ENCODE assay signal across 9 cellular contexts in genomic region chr21:26966360-26966977, GRCh38. TPM values are rescaled to one million over a fixed set of nuclear protein-coding genes. Genes with fewer than 3 reads are reported as not detected.
DNase-seq lines count a peak whose midpoint lies in the region; ATAC-seq, FAIRE-seq and TF ChIP-seq lines count a peak whose summit lies in the region.
"Had no signal": no experiment of that assay in that cellular context is flagged by ENCODE, and none has a peak within 500 bp of the region (broad histone marks: within the 10 kb centered on the region; RNA-seq: fewer than 3 reads in every experiment).

No MANE protein-coding gene starts in this region.

- H3K9me2 ChIP-seq in PC-9 (ENCODE audit: insufficient read depth) = no peaks in the 10 kb centered on the region

- no peak overlapping the region for H3K9ac ChIP-seq in keratinocyte (ENCODE audit: control insufficient read depth, extremely low read depth, insufficient read depth, low read length)

- POLR2A ChIA-PET in RWPE1 (lab: Yijun Ruan, JAX; ENCODE audit: low non-redundant PET) (no interaction called here), PC-9 (lab: Charles Lee; ENCODE audit: unreplicated experiment) (no interaction called here)

- CTCF ChIA-PET in RWPE1 (lab: Yijun Ruan, JAX) = no interaction called here
- CTCF ChIA-PET in PC-9 (lab: Charles Lee) = no interaction called here

- peak overlapping the region; percentile 77 for H2AFZ ChIP-seq in keratinocyte (ENCODE audit: control insufficient read depth, low read length)
- H2AFZ ChIP-seq in PC-9 = no peak overlapping the region

- H3K9me1 ChIP-seq in keratinocyte (ENCODE audit: control insufficient read depth, extremely low read depth, insufficient read depth, low read length) = no peaks in the 10 kb centered on the region

- H3K27me3 ChIP-seq in breast epithelium (peaks cover 0 to 17% of the 10 kb centered on the region in 2 donors), keratinocyte (ENCODE audit: control insufficient read depth, extremely low read depth, insufficient read depth, low read length) (peaks cover 43% of the 10 kb centered on the region), stomach (peaks cover 0 to 49% (median 17%) of the 10 kb centered on the region in 3 donors), PC-9 (ENCODE audit: insufficient read depth, low read depth) (no peaks in the 10 kb centered on the region)

- 1 to 5% (median 3%) methylated on average over 24 to 33 of the region's 33 CpGs for WGBS in stomach, 5 donors

- H3F3A ChIP-seq in PC-9 (ENCODE audit: insufficient read depth, low read depth) = no peaks in the 10 kb centered on the region

- H3K27ac ChIP-seq in breast epithelium (peak overlapping the region; percentile 87 to 98), keratinocyte (ENCODE audit: control insufficient read depth, insufficient read depth, low read length) (no peak overlapping the region), stomach (peak overlapping the region; percentile 70 to 86 (median 83)), RWPE1 (no peak overlapping the region), PC-9 (no peak overlapping the region)

- H3K4me3 ChIP-seq in breast epithelium (peak overlapping the region; percentile 53 to 90 (median 74)), keratinocyte (ENCODE audit: control insufficient read depth in 2 of 3, extremely low read depth in 1 of 3, insufficient read depth in 2 of 3, low read depth in 1 of 3, low read length in 3 of 3) (peak overlapping the region; percentile 20 to 68 (median 57)), stomach (peak overlapping the region; percentile 56 to 68 (median 60)), PC-9 (no peak overlapping the region)

- dilution Hi-C loops in keratinocyte (cut with MboI; ENCODE audit: extremely low pct_ligation_motif_present, low sequenced_read_pairs) = no loop called here

- H3K36me3 ChIP-seq in breast epithelium (no peaks in the 10 kb centered on the region), keratinocyte (ENCODE audit: control insufficient read depth in 2 of 2, extremely low read depth in 1 of 2, insufficient read depth in 2 of 2, low read length in 2 of 2) (no peaks in the 10 kb centered on the region), stomach (no peaks in the 10 kb centered on the region), PC-9 (ENCODE audit: low read depth) (no peaks in the 10 kb centered on the region)

- H3K4me2 ChIP-seq in keratinocyte (ENCODE audit: control insufficient read depth, extremely low read depth, insufficient read depth, low read depth, low read length) (peak overlapping the region; percentile 89), PC-9 (no peak overlapping the region)

- TF ChIP-seq CTCF in breast epithelium (IDR thresholded peaks at IDR 0.05) = no peak
- no peak for TF ChIP-seq CTCF in keratinocyte (optimal IDR thresholded peaks at IDR 0.05 in 1 of 3, IDR thresholded peaks at IDR 0.05 in 1 of 3, conservative IDR thresholded peaks at IDR 0.05 in 1 of 3; ENCODE audit: extremely low read depth in 1 of 3, insufficient read depth in 2 of 3, low read length in 3 of 3)
- no peak for TF ChIP-seq CTCF in stomach (IDR thresholded peaks at IDR 0.05)
- TF ChIP-seq CTCF in RWPE1 (conservative IDR thresholded peaks at IDR 0.05; ENCODE audit: low read depth) = no peak
- no peak for TF ChIP-seq CTCF in PC-9 (conservative IDR thresholded peaks at IDR 0.05)

- BruUV-seq in PC-9 (replicated peaks; lab: Mats Ljungman, UMichigan) = no TSS peak

- no peak for ATAC-seq in HG03565 (IDR thresholded peaks at IDR 0.05; ENCODE audit: unreplicated experiment)

- H3K9me3 ChIP-seq in breast epithelium = no peaks in the 10 kb centered on the region
- H3K9me3 ChIP-seq in keratinocyte (ENCODE audit: control insufficient read depth, low read depth, low read length) = no peaks in the 10 kb centered on the region
- no peaks in the 10 kb centered on the region for H3K9me3 ChIP-seq in stomach
- H3K9me3 ChIP-seq in PC-9 (ENCODE audit: insufficient read depth, low read depth) = no peaks in the 10 kb centered on the region

- DNase-seq in HK-2 (ENCODE audit: unreplicated experiment) (peak; percentile 4), breast epithelium (ENCODE audit: low spot score in 2 of 2) (peak in 1 of 2 donors; percentile 22), keratinocyte (ENCODE audit: low read depth, low spot score) (no peak), stomach (no peak), DMS153 (lab: John Stamatoyannopoulos, UW) (no peak), RWPE1 (ENCODE audit: low spot score) (no peak), PC-9 (no peak)
- DNase-seq: NCI-H187 treated with DMSO at 0.1 percent for 48 hours had no signal

- TF ChIP-seq EP300 in stomach (IDR thresholded peaks at IDR 0.05) = no peak

- no peak for TF ChIP-seq POLR2A in breast epithelium (IDR thresholded peaks at IDR 0.05)
- no peak for TF ChIP-seq POLR2A in stomach (IDR thresholded peaks at IDR 0.05)

- H4K20me1 ChIP-seq in keratinocyte (ENCODE audit: control insufficient read depth, extremely low read depth, insufficient read depth, low read length) = no peaks in the 10 kb centered on the region
- no peaks in the 10 kb centered on the region for H4K20me1 ChIP-seq in PC-9 (ENCODE audit: insufficient read depth)

- FAIRE-seq in keratinocyte (lab: Jason Lieb, UNC) = no peak

- intact Hi-C loops in breast epithelium (cut with DNase I; ENCODE audit: low total_unique reads) (no loop called here), stomach (cut with DNase I; ENCODE audit: low total_unique reads) (no loop called here), PC-9 (cut with micrococcal nuclease; ENCODE audit: unreplicated experiment) (no loop called here)

- no peaks in the 10 kb centered on the region for H3K79me2 ChIP-seq in keratinocyte (ENCODE audit: control insufficient read depth, insufficient read depth, low read length)
- H3K79me2 ChIP-seq in PC-9 (ENCODE audit: low read depth) = no peaks in the 10 kb centered on the region

- H3K4me1 ChIP-seq in breast epithelium (peaks cover 0 to 9% of the 10 kb centered on the region in 2 donors), keratinocyte (ENCODE audit: control insufficient read depth, extremely low read depth, insufficient read depth, low read length) (peaks cover 8% of the 10 kb centered on the region), stomach (peaks cover 0 to 41% (median 22%) of the 10 kb centered on the region in 4 donors), PC-9 (replicated peaks; ENCODE audit: insufficient read depth) (no peaks in the 10 kb centered on the region)

RNA-seq across cellular contexts. Expression of gene ADAMTS5, which starts 0.4 kb away (rescaled TPM):
- 10 to 100 TPM; 14.8 to 89.3 (median 34.4) TPM for total RNA-seq in breast epithelium
- 0.01 to 0.03 TPM in 2 of 3 replicates, not detected in the other for polyA plus RNA-seq in keratinocyte
- polyA plus RNA-seq in keratinocyte (2011; ENCODE audit: low read depth) = not detected
- 0.01 and 0.02 TPM in 2 replicates for polyA plus RNA-seq in keratinocyte (2011; cell fraction: cytosol; rRNA removed)
- 0.05 and 0.06 TPM in 2 replicates for polyA plus RNA-seq in keratinocyte (2011; cell fraction: nucleus; rRNA removed)
- polyA plus RNA-seq in keratinocyte (2012; ENCODE audit: low replicate concordance) = 0.04 TPM in 1 of 2 replicates, not detected in the other
- under 0.01 to 0.03 TPM in 2 of 3 replicates, not detected in the other for polyA minus RNA-seq in keratinocyte
- polyA minus RNA-seq in keratinocyte (2011; cell fraction: cytosol; rRNA and poly(A)+ RNA removed) = 0.19 TPM
- polyA minus RNA-seq in keratinocyte (2011; cell fraction: nucleus; rRNA and poly(A)+ RNA removed) = 0.11 and 0.31 TPM in 2 replicates
- 10 to 100 TPM in 2 of 5 donors, 1 to 10 TPM in 3; 1.4 to 52.0 (median 6.7) TPM for total RNA-seq in stomach
- polyA plus RNA-seq in stomach = 1 to 10 TPM in 2 of 3 donors, under 1 TPM in 1; 0.55 to 2.4 (median 2.2) TPM
- not detected in 2 replicates for total RNA-seq in PC-9 (2021)

Comparison
In these comparisons a context has a peak if more than half of its experiments do, and no peak if none do; other contexts are left out.
1. H3K27ac ChIP-seq: peak in breast epithelium (2 of 2) and stomach (5 of 5); none in keratinocyte (single experiment), RWPE1 (single experiment) and PC-9 (single experiment).